1 cellular context compared by ENCODE assay signal in the genomic region with DNA sequence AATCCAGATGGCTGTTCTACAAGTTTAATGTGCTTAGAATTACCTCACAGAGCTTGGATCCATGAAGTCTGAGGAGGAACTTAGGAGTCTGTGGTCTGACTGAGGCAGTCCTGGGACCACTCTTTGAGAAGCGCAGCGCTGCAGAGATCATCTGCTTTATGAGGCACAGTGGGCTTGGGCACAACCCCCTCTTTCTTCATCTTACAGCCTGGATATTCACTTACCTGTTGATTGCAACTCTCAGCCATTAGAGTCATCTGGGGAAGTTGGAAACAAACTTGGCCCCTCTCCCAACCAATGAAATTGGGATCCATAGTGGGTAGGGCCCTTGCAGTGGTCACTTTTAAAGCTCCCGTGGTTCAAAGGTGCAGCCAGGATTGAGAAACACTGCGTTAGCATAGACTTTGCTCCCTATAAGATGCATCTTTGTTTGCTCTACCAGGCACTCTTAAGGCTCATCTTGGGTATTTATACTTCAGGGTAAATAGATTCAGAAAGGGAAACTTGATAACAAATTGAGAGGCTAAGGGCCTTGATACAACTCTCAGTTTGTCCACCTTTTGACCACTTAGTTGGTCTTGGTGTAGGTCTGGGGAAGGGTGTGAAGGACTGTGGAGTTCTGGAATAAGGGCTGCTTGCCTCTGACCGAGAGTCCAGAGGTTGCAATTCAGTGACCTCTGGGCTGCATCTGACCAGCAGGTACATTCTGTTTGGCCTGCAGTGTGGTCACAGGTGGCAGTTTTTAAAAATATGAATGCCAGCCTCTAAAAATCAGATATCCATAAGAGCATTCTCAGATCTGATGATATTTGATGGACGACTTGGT.
TF ChIP-seq lines count a peak whose summit lies in the region.

No MANE protein-coding gene starts in this region.

TF ChIP-seq in HepG2, 621 proteins besides CTCF, POLR2A, EP300 and RAD21 (continued from another document and continues in another):
- TF ChIP-seq ZNF841 (CRISPR knock-in tag; IDR thresholded peaks at IDR 0.05; ENCODE audit: borderline replicate concordance) (no peak), THAP11 (CRISPR knock-in tag; IDR thresholded peaks at IDR 0.05) (peak; percentile 38; the same call in 1 of the 2 replicates), ZNF772 (CRISPR knock-in tag; IDR thresholded peaks at IDR 0.05) (peak; percentile 41; the same call in 1 of the 2 replicates), KLF16 (CRISPR knock-in tag; IDR thresholded peaks at IDR 0.05) (0 out of 4 replicates have a peak, but pooled peaks of 1 of the 2 experiments have one; percentile 32), TRIM24 (CRISPR knock-in tag; IDR thresholded peaks at IDR 0.05) (peak; percentile 43; the same call in 1 of the 2 replicates), SMYD3 (CRISPR knock-in tag; IDR thresholded peaks at IDR 0.05) (0 out of 2 replicates have a peak, but pooled peaks have one; percentile 36), CBFB (CRISPR knock-in tag; IDR thresholded peaks at IDR 0.05) (no peak), RXRB (CRISPR knock-in tag; IDR thresholded peaks at IDR 0.05; ENCODE audit: borderline replicate concordance) (peak; percentile 66; the same call in 1 of the 2 replicates), NCOA1 (CRISPR knock-in tag; IDR thresholded peaks at IDR 0.05) (no peak), FLYWCH1 (CRISPR knock-in tag; IDR thresholded peaks at IDR 0.05) (no peak), ZNF556 (CRISPR knock-in tag; IDR thresholded peaks at IDR 0.05; ENCODE audit: borderline replicate concordance) (peak; percentile 71; the same call in 1 of the 2 replicates), FOSL2 (CRISPR knock-in tag; IDR thresholded peaks at IDR 0.05) (peak; percentile 39), HHEX (CRISPR knock-in tag; IDR thresholded peaks at IDR 0.05) (peak; percentile 56), ZMYM4 (CRISPR knock-in tag; IDR thresholded peaks at IDR 0.05) (peak; percentile 76), GATAD2A (CRISPR knock-in tag; IDR thresholded peaks at IDR 0.05) (peak; percentile 89), NFIC (IDR thresholded peaks at IDR 0.05; ENCODE audit: low read length) (peak; percentile 57; the same call in 1 of the 2 replicates), KDM6A (CRISPR knock-in tag; IDR thresholded peaks at IDR 0.05; ENCODE audit: low read depth) (peak; percentile 74; the same call in 1 of the 2 replicates), TBX2 (CRISPR knock-in tag; IDR thresholded peaks at IDR 0.05; ENCODE audit: borderline replicate concordance) (peak; percentile 54; the same call in 1 of the 2 replicates), PITX1 (CRISPR knock-in tag; IDR thresholded peaks at IDR 0.05) (peak; percentile 48; the same call in 1 of the 2 replicates), ZNF251 (CRISPR knock-in tag; IDR thresholded peaks at IDR 0.05) (no peak), CREM (IDR thresholded peaks at IDR 0.05) (peak; percentile 42; the same call in 1 of the 2 replicates), CREM (CRISPR knock-in tag; IDR thresholded peaks at IDR 0.05) (no peak), SAP130 (CRISPR knock-in tag; IDR thresholded peaks at IDR 0.05; ENCODE audit: low read depth) (peak; percentile 30), KDM1A (CRISPR knock-in tag; IDR thresholded peaks at IDR 0.05) (peak; percentile 24; the same call in 1 of the 2 replicates), SALL1 (CRISPR knock-in tag; IDR thresholded peaks at IDR 0.05) (peak; percentile 70), ZMAT3 (CRISPR knock-in tag; conservative IDR thresholded peaks at IDR 0.05) (0 out of 2 replicates have a peak, but pooled peaks have one; percentile 25), ELF3 (CRISPR knock-in tag; IDR thresholded peaks at IDR 0.05) (peak; percentile 29; the same call in 1 of the 2 replicates), SOX13 (IDR thresholded peaks at IDR 0.05) (no peak), SOX13 (CRISPR knock-in tag; conservative IDR thresholded peaks at IDR 0.05 in 1 of 2, IDR thresholded peaks at IDR 0.05 in 1 of 2) (peak in 1 of 2 experiments; percentile 69; a peak in 1 of 4 replicates), HOXA3 (CRISPR knock-in tag; IDR thresholded peaks at IDR 0.05) (peak; percentile 56; the same call in 1 of the 2 replicates), KMT2B (CRISPR knock-in tag; IDR thresholded peaks at IDR 0.05) (0 out of 2 replicates have a peak, but pooled peaks have one; percentile 39), ZNF264 (CRISPR knock-in tag; IDR thresholded peaks at IDR 0.05) (0 out of 2 replicates have a peak, but pooled peaks have one; percentile 28)
- TF ChIP-seq, protein P1, sequence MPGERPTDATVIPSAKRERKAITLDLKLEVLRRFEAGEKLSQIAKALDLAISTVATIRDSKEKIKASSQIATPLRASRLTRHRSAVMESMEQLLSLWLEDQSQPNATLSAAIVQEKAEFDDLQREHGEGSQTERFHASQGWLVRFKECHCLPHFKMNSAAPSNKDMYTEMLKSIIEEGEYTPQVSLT (CRISPR knock-in tag; IDR thresholded peaks at IDR 0.05; ENCODE audit: borderline replicate concordance, low read depth): no peak
- TF ChIP-seq, protein P2, sequence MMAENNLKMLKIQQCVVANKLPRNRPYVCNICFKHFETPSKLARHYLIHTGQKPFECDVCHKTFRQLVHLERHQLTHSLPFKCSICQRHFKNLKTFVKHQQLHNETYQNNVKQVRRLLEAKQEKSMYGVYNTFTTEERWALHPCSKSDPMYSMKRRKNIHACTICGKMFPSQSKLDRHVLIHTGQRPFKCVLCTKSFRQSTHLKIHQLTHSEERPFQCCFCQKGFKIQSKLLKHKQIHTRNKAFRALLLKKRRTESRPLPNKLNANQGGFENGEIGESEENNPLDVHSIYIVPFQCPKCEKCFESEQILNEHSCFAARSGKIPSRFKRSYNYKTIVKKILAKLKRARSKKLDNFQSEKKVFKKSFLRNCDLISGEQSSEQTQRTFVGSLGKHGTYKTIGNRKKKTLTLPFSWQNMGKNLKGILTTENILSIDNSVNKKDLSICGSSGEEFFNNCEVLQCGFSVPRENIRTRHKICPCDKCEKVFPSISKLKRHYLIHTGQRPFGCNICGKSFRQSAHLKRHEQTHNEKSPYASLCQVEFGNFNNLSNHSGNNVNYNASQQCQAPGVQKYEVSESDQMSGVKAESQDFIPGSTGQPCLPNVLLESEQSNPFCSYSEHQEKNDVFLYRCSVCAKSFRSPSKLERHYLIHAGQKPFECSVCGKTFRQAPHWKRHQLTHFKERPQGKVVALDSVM (CRISPR knock-in tag; IDR thresholded peaks at IDR 0.05): no peak
- TF ChIP-seq, protein P3, sequence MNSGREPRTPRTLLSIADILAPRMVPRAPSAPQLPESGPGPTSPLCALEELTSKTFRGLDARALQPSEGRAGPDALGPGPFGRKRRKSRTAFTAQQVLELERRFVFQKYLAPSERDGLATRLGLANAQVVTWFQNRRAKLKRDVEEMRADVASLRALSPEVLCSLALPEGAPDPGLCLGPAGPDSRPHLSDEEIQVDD (CRISPR knock-in tag; IDR thresholded peaks at IDR 0.05; ENCODE audit: borderline replicate concordance): no peak
- TF ChIP-seq, protein P4, sequence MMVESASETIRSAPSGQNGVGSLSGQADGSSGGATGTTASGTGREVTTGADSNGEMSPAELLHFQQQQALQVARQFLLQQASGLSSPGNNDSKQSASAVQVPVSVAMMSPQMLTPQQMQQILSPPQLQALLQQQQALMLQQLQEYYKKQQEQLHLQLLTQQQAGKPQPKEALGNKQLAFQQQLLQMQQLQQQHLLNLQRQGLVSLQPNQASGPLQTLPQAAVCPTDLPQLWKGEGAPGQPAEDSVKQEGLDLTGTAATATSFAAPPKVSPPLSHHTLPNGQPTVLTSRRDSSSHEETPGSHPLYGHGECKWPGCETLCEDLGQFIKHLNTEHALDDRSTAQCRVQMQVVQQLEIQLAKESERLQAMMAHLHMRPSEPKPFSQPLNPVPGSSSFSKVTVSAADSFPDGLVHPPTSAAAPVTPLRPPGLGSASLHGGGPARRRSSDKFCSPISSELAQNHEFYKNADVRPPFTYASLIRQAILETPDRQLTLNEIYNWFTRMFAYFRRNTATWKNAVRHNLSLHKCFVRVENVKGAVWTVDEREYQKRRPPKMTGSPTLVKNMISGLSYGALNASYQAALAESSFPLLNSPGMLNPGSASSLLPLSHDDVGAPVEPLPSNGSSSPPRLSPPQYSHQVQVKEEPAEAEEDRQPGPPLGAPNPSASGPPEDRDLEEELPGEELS (CRISPR knock-in tag; IDR thresholded peaks at IDR 0.05): peak; percentile 67
- TF ChIP-seq, protein P5, sequence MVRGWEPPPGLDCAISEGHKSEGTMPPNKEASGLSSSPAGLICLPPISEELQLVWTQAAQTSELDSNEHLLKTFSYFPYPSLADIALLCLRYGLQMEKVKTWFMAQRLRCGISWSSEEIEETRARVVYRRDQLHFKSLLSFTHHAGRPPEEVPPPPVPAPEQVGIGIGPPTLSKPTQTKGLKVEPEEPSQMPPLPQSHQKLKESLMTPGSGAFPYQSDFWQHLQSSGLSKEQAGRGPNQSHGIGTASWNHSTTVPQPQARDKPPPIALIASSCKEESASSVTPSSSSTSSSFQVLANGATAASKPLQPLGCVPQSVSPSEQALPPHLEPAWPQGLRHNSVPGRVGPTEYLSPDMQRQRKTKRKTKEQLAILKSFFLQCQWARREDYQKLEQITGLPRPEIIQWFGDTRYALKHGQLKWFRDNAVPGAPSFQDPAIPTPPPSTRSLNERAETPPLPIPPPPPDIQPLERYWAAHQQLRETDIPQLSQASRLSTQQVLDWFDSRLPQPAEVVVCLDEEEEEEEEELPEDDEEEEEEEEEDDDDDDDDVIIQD (CRISPR knock-in tag; IDR thresholded peaks at IDR 0.05; ENCODE audit: low read depth): peak; percentile 66; the same call in 1 of the 2 replicates
- TF ChIP-seq, protein P6, sequence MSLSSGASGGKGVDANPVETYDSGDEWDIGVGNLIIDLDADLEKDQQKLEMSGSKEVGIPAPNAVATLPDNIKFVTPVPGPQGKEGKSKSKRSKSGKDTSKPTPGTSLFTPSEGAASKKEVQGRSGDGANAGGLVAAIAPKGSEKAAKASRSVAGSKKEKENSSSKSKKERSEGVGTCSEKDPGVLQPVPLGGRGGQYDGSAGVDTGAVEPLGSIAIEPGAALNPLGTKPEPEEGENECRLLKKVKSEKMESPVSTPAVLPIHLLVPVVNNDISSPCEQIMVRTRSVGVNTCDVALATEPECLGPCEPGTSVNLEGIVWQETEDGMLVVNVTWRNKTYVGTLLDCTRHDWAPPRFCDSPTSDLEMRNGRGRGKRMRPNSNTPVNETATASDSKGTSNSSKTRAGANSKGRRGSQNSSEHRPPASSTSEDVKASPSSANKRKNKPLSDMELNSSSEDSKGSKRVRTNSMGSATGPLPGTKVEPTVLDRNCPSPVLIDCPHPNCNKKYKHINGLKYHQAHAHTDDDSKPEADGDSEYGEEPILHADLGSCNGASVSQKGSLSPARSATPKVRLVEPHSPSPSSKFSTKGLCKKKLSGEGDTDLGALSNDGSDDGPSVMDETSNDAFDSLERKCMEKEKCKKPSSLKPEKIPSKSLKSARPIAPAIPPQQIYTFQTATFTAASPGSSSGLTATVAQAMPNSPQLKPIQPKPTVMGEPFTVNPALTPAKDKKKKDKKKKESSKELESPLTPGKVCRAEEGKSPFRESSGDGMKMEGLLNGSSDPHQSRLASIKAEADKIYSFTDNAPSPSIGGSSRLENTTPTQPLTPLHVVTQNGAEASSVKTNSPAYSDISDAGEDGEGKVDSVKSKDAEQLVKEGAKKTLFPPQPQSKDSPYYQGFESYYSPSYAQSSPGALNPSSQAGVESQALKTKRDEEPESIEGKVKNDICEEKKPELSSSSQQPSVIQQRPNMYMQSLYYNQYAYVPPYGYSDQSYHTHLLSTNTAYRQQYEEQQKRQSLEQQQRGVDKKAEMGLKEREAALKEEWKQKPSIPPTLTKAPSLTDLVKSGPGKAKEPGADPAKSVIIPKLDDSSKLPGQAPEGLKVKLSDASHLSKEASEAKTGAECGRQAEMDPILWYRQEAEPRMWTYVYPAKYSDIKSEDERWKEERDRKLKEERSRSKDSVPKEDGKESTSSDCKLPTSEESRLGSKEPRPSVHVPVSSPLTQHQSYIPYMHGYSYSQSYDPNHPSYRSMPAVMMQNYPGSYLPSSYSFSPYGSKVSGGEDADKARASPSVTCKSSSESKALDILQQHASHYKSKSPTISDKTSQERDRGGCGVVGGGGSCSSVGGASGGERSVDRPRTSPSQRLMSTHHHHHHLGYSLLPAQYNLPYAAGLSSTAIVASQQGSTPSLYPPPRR (CRISPR knock-in tag; IDR thresholded peaks at IDR 0.05; ENCODE audit: borderline replicate concordance): peak; percentile 43; the same call in 1 of the 2 replicates
- TF ChIP-seq, protein P7, sequence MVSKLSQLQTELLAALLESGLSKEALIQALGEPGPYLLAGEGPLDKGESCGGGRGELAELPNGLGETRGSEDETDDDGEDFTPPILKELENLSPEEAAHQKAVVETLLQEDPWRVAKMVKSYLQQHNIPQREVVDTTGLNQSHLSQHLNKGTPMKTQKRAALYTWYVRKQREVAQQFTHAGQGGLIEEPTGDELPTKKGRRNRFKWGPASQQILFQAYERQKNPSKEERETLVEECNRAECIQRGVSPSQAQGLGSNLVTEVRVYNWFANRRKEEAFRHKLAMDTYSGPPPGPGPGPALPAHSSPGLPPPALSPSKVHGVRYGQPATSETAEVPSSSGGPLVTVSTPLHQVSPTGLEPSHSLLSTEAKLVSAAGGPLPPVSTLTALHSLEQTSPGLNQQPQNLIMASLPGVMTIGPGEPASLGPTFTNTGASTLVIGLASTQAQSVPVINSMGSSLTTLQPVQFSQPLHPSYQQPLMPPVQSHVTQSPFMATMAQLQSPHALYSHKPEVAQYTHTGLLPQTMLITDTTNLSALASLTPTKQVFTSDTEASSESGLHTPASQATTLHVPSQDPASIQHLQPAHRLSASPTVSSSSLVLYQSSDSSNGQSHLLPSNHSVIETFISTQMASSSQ (IDR thresholded peaks at IDR 0.05; ENCODE audit: low read depth): 0 out of 2 replicates have a peak, but pooled peaks have one; percentile 33
- TF ChIP-seq, protein P7 (CRISPR knock-in tag; IDR thresholded peaks at IDR 0.05; ENCODE audit: borderline replicate concordance): no peak
